In the genomic region with DNA sequence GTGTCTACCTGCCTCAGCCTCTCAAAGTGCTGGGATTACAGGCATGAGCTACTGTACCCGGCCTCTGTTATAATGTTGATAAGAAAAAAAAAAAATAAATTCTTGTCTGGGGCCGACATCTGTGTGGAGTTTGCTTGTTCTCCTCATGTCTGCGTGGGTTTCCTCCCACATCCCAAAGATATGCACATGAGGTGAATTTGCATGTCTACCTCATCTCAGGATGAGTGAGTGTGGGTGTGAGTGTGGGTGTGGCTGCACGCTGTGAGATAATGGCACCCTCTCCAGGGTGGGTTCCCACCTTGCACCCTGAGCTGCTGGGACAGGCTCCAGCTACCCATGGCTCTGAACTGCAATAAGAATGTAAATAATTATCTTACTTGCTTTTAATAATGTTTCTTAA, we compare ENCODE assay signal across 3 cellular contexts.
TF ChIP-seq lines count a peak whose summit lies in the region.

No MANE protein-coding gene starts in this region.

TF ChIP-seq in IMR-90, 13 proteins besides CTCF, POLR2A, EP300 and RAD21:
- TF ChIP-seq CEBPB (IDR thresholded peaks at IDR 0.05; ENCODE audit: low read depth, low read length): no peak
- TF ChIP-seq MAFK (IDR thresholded peaks at IDR 0.05; ENCODE audit: low read depth, low read length): no peak
- TF ChIP-seq MXI1 (IDR thresholded peaks at IDR 0.05; ENCODE audit: borderline replicate concordance, low read depth, low read length): no peak
- TF ChIP-seq RCOR1 (IDR thresholded peaks at IDR 0.05; ENCODE audit: insufficient replicate concordance, low read length): no peak
- TF ChIP-seq SMC3 (IDR thresholded peaks at IDR 0.05; ENCODE audit: low read depth, low read length): no peak
- TF ChIP-seq BHLHE40 (IDR thresholded peaks at IDR 0.05; ENCODE audit: low read depth, low read length): peak; percentile 11; the same call in 1 of the 2 replicates
- TF ChIP-seq RFX5 (IDR thresholded peaks at IDR 0.05; ENCODE audit: low read depth, low read length): no peak
TF ChIP-seq in IMR-90: peak in this region for 1.

TF ChIP-seq in HepG2, 621 proteins besides CTCF, POLR2A, EP300 and RAD21:
- TF ChIP-seq TAF15 (IDR thresholded peaks at IDR 0.05; ENCODE audit: low read depth, low read length, poor library complexity, severe bottlenecking) (no peak), STAG1 (CRISPR knock-in tag; IDR thresholded peaks at IDR 0.05) (peak; percentile 14; the same call in 1 of the 2 replicates), ZNF121 (CRISPR knock-in tag; IDR thresholded peaks at IDR 0.05) (0 out of 2 replicates have a peak, but pooled peaks have one; percentile 9)

TF ChIP-seq in SK-N-SH treated with all-trans-retinoic acid at 6 μM for 48 hours, 23 proteins besides CTCF, POLR2A, EP300 and RAD21:
- TF ChIP-seq SNAI2 (CRISPR knock-in tag; IDR thresholded peaks at IDR 0.05): no peak
- no peak for TF ChIP-seq BACH2 (CRISPR knock-in tag; IDR thresholded peaks at IDR 0.05; ENCODE audit: borderline replicate concordance)
- no peak for TF ChIP-seq ZC3H10 (CRISPR knock-in tag; IDR thresholded peaks at IDR 0.05)
- TF ChIP-seq ARNTL (CRISPR knock-in tag; IDR thresholded peaks at IDR 0.05; ENCODE audit: borderline replicate concordance, low read depth): no peak
- TF ChIP-seq ZNF565 (CRISPR knock-in tag; conservative IDR thresholded peaks at IDR 0.05; ENCODE audit: low read depth): no peak
TF ChIP-seq in SK-N-SH treated with all-trans-retinoic acid at 6 μM for 48 hours: peak in this region for 0.
